ENCODE assay signal across 9 cellular contexts in the genomic region with DNA sequence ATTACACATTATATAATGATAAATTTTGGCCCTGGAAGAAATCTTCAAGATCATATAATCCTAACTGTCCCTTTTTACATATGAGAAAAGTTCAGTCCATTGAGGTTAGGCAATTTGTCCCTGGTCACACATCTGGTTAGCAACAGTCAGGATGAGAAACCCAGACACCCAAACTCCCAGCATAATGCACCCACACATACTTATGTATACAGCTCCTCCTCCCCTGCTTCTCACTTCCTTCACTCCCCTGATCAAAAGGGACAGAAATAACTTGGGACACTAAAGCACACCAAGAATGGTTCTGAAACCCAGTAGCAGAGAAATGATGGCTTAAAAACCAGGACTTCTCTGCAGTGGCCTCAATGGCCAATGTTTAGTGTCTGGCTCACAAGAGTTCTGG. TPM values are rescaled to one million over a fixed set of nuclear protein-coding genes. Genes with fewer than 3 reads are reported as not detected.
DNase-seq lines count a peak whose midpoint lies in the region; ATAC-seq and TF ChIP-seq lines count a peak whose summit lies in the region.
"Had no signal": no experiment of that assay in that cellular context is flagged by ENCODE, and none has a peak within 500 bp of the region (broad histone marks: within the 10 kb centered on the region; RNA-seq: fewer than 3 reads in every experiment).

No MANE protein-coding gene starts in this region.

- H3K36me3 ChIP-seq in CD4-positive, alpha-beta memory T cell (ENCODE audit: insufficient read depth, low read length): no peaks in the 10 kb centered on the region
- peaks cover 31% of the 10 kb centered on the region; the same call in 1 of the 2 replicates for H3K36me3 ChIP-seq in OCI-LY1 (ENCODE audit: insufficient read depth, low read length)
- no peaks in the 10 kb centered on the region for H3K36me3 ChIP-seq in esophagus muscularis mucosa
- peaks cover 7% of the 10 kb centered on the region for H3K36me3 ChIP-seq in osteoblast (ENCODE audit: insufficient read depth, low read length)

- POLR2A ChIA-PET in CD4-positive, alpha-beta memory T cell (lab: Charles Lee; ENCODE audit: partially characterized antibody): interaction anchor here (1.2 kb wide), 1 partner anchor 30 kb away, joined by 3 read pairs; no protein-coding TSS in a partner anchor

- H3K9me3 Mint-ChIP-seq in CD4-positive, alpha-beta memory T cell: no peaks in the 10 kb centered on the region
- H3K9me3 Mint-ChIP-seq: activated B cell treated with CpG ODN at 0.5 μM for 24 hours had no signal

- no peak for DNase-seq in CD4-positive, alpha-beta memory T cell
- DNase-seq in esophagus muscularis mucosa (ENCODE audit: extremely low spot score): no peak
- DNase-seq in osteoblast (ENCODE audit: insufficient read length, low spot score, missing footprints): no peak
- no peak for DNase-seq in GM13977 (ENCODE audit: low spot score)
- no peak for DNase-seq in hepatic stellate cell (ENCODE audit: low spot score)
- DNase-seq: activated B cell treated with CpG ODN at 0.5 μM for 24 hours had no signal

- in situ Hi-C loops in GM13977 (cut with MboI; ENCODE audit: low pct_unique_long_range_greater_than_20kb, low sequenced_read_pairs, unreplicated experiment): no loop called here

- H3K27me3 ChIP-seq in CD4-positive, alpha-beta memory T cell (ENCODE audit: insufficient read depth, low read length): no peaks in the 10 kb centered on the region
- H3K27me3 ChIP-seq in OCI-LY1 (ENCODE audit: insufficient read depth, low read length) (no peaks in the 10 kb centered on the region), esophagus muscularis mucosa (no peaks in the 10 kb centered on the region), osteoblast (ENCODE audit: insufficient read depth, low read length) (no peaks in the 10 kb centered on the region)

- no peak for ATAC-seq in HG03520 (IDR thresholded peaks at IDR 0.05; ENCODE audit: unreplicated experiment)
- no peak for ATAC-seq in HG03159 (IDR thresholded peaks at IDR 0.05; ENCODE audit: unreplicated experiment)

- TF ChIP-seq EP300 in esophagus muscularis mucosa (IDR thresholded peaks at IDR 0.05): no peak

- peaks cover 66% of the 10 kb centered on the region for H3K79me2 ChIP-seq in OCI-LY1 (ENCODE audit: insufficient read depth, low read length)
- H3K79me2 ChIP-seq in osteoblast (ENCODE audit: insufficient read depth, low read length): peaks cover 76% of the 10 kb centered on the region

- H3K4me2 ChIP-seq in OCI-LY1 (ENCODE audit: low read length) (no peak overlapping the region), osteoblast (ENCODE audit: insufficient read depth, low read length) (peak overlapping the region; percentile 65)

- H3K4me3 ChIP-seq in CD4-positive, alpha-beta memory T cell (ENCODE audit: low read length in 2 of 2): no peak overlapping the region
- H3K4me3 ChIP-seq in OCI-LY1 (ENCODE audit: low read depth, low read length, poor library complexity, severe bottlenecking): no peak overlapping the region
- H3K4me3 ChIP-seq in esophagus muscularis mucosa: peak overlapping the region in 2 of 4 donors; percentile 6 to 30
- peak overlapping the region; percentile 34 for H3K4me3 ChIP-seq in osteoblast (ENCODE audit: insufficient read depth, low read length)

- no peaks in the 10 kb centered on the region for H4K20me1 ChIP-seq in OCI-LY1 (ENCODE audit: insufficient read depth, low read length)
- no peaks in the 10 kb centered on the region for H4K20me1 ChIP-seq in osteoblast (ENCODE audit: insufficient read depth, low read length)

- no peaks in the 10 kb centered on the region for H3K27me3 Mint-ChIP-seq in CD4-positive, alpha-beta memory T cell
- H3K27me3 Mint-ChIP-seq: activated B cell treated with CpG ODN at 0.5 μM for 24 hours had no signal

- no peaks in the 10 kb centered on the region for H3K9me3 ChIP-seq in CD4-positive, alpha-beta memory T cell (ENCODE audit: control insufficient read depth in 1 of 2, low read length in 2 of 2)
- H3K9me3 ChIP-seq in OCI-LY1 (ENCODE audit: low read length): no peaks in the 10 kb centered on the region
- H3K9me3 ChIP-seq in esophagus muscularis mucosa: no peaks in the 10 kb centered on the region
- no peaks in the 10 kb centered on the region for H3K9me3 ChIP-seq in osteoblast (ENCODE audit: low read depth, low read length)

- H3K27ac Mint-ChIP-seq in CD4-positive, alpha-beta memory T cell: peak overlapping the region in 4 of 7 donors; percentile 23 to 92 (median 68)
- H3K27ac Mint-ChIP-seq: activated B cell treated with CpG ODN at 0.5 μM for 24 hours had no signal

- no peak overlapping the region for H3K4me3 Mint-ChIP-seq in CD4-positive, alpha-beta memory T cell
- H3K4me3 Mint-ChIP-seq: activated B cell treated with CpG ODN at 0.5 μM for 24 hours had no signal

- H3K27ac ChIP-seq in CD4-positive, alpha-beta memory T cell (ENCODE audit: low read depth, low read length): no peak overlapping the region
- H3K27ac ChIP-seq in OCI-LY1 (ENCODE audit: low read depth, low read length, poor library complexity, severe bottlenecking) (peak overlapping the region; percentile 53), esophagus muscularis mucosa (replicated peaks in 1 of 4) (peak overlapping the region; percentile 70 to 85 (median 81)), osteoblast (ENCODE audit: low read depth, low read length) (peak overlapping the region; percentile 79)

- peaks cover 26% of the 10 kb centered on the region for H3K4me1 ChIP-seq in CD4-positive, alpha-beta memory T cell (ENCODE audit: insufficient read depth, low read length)
- H3K4me1 ChIP-seq in OCI-LY1 (ENCODE audit: insufficient read depth, low read length, severe bottlenecking): peaks cover 45% of the 10 kb centered on the region
- peaks cover 46 to 66% (median 64%) of the 10 kb centered on the region in 4 donors for H3K4me1 ChIP-seq in esophagus muscularis mucosa
- H3K4me1 ChIP-seq in osteoblast (ENCODE audit: insufficient read depth, low read length): peaks cover 50% of the 10 kb centered on the region

- H3K9ac ChIP-seq in OCI-LY1 (ENCODE audit: low read length): no peak overlapping the region

- H2AFZ ChIP-seq in OCI-LY1 (ENCODE audit: low read length): no peak overlapping the region
- H2AFZ ChIP-seq in osteoblast (ENCODE audit: low read length): peak overlapping the region; percentile 79

- H3K9me2 ChIP-seq in OCI-LY1 (ENCODE audit: low read depth, low read length): no peaks in the 10 kb centered on the region

- TF ChIP-seq CTCF in OCI-LY1 (IDR thresholded peaks at IDR 0.05; ENCODE audit: low read length) (no peak), esophagus muscularis mucosa (IDR thresholded peaks at IDR 0.05) (no peak), osteoblast (IDR thresholded peaks at IDR 0.05; ENCODE audit: extremely low read depth, low read depth, low read length) (no peak), GM13977 (IDR thresholded peaks at IDR 0.05; ENCODE audit: extremely low read depth, insufficient read depth, missing control alignments) (no peak)

- no peak for TF ChIP-seq POLR2A in esophagus muscularis mucosa (IDR thresholded peaks at IDR 0.05; ENCODE audit: low read depth)

- intact Hi-C loops in CD4-positive, alpha-beta memory T cell (cut with micrococcal nuclease): no loop called here
- intact Hi-C loops in esophagus muscularis mucosa (cut with DNase I): no loop called here

- peaks cover 17 to 20% of the 10 kb centered on the region in 2 donors for H3K36me3 Mint-ChIP-seq in CD4-positive, alpha-beta memory T cell

- peaks cover 23 to 24% (median 23%) of the 10 kb centered on the region in 4 donors for H3K4me1 Mint-ChIP-seq in CD4-positive, alpha-beta memory T cell

- CTCF ChIA-PET in CD4-positive, alpha-beta memory T cell (lab: Charles Lee; ENCODE audit: partially characterized antibody): no interaction called here

- no peaks in the 10 kb centered on the region for H3F3A ChIP-seq in OCI-LY1 (ENCODE audit: insufficient read depth, low read length)

RNA-seq across cellular contexts. Expression of a gene that starts 11.1 kb away (rescaled TPM):
- 100 to 1,000 TPM; 376 to 380 TPM for total RNA-seq in CD4-positive, alpha-beta memory T cell
- polyA plus RNA-seq in CD4-positive, alpha-beta memory T cell: 100 to 1,000 TPM in 1 of 2 donors, 1 to 10 TPM in 1; 4.0 to 100 TPM
- total RNA-seq in esophagus muscularis mucosa (100 to 1,000 TPM; 214 to 328 (median 272) TPM), osteoblast (176 and 182 TPM in 2 replicates)

RNA-seq across cellular contexts. Expression of a gene that starts 11.4 kb away (rescaled TPM):
- total RNA-seq in CD4-positive, alpha-beta memory T cell: 1 to 10 TPM; 4.2 to 4.5 TPM
- 1 to 10 TPM; 4.0 to 5.3 TPM for polyA plus RNA-seq in CD4-positive, alpha-beta memory T cell
- total RNA-seq in esophagus muscularis mucosa: 10 to 100 TPM in 1 of 4 donors, 1 to 10 TPM in 3; 9.1 to 10.0 (median 9.2) TPM
- total RNA-seq in osteoblast: 5.1 and 6.2 TPM in 2 replicates

RNA-seq across cellular contexts. Expression of a gene that starts 33.9 kb away (rescaled TPM):
- 10 to 100 TPM; 66.8 to 68.6 TPM for total RNA-seq in CD4-positive, alpha-beta memory T cell
- polyA plus RNA-seq in CD4-positive, alpha-beta memory T cell: 100 to 1,000 TPM in 1 of 2 donors, 10 to 100 TPM in 1; 77.5 to 105 TPM
- total RNA-seq in esophagus muscularis mucosa (100 to 1,000 TPM in 2 of 4 donors, 10 to 100 TPM in 2; 86.8 to 103 (median 98.0) TPM), osteoblast (131 and 138 TPM in 2 replicates)

RNA-seq across cellular contexts. Expression of a gene that starts 36.5 kb away (rescaled TPM):
- total RNA-seq in CD4-positive, alpha-beta memory T cell: not detected
- not detected for polyA plus RNA-seq in CD4-positive, alpha-beta memory T cell
- total RNA-seq in esophagus muscularis mucosa (not detected), osteoblast (not detected in 2 replicates)
- total RNA-seq: activated B cell treated with CpG ODN at 0.5 μM for 24 hours had no signal

RNA-seq across cellular contexts. Expression of a gene that starts 43.3 kb away (rescaled TPM):
- total RNA-seq in CD4-positive, alpha-beta memory T cell: 10 to 100 TPM; 38.6 to 40.2 TPM
- polyA plus RNA-seq in CD4-positive, alpha-beta memory T cell: 100 to 1,000 TPM in 1 of 2 donors, 10 to 100 TPM in 1; 84.5 to 105 TPM
- total RNA-seq in esophagus muscularis mucosa (10 to 100 TPM; 43.5 to 58.1 (median 48.1) TPM), osteoblast (21.7 and 23.0 TPM in 2 replicates)
